15 cellular contexts compared by ENCODE assay signal in the genomic region with DNA sequence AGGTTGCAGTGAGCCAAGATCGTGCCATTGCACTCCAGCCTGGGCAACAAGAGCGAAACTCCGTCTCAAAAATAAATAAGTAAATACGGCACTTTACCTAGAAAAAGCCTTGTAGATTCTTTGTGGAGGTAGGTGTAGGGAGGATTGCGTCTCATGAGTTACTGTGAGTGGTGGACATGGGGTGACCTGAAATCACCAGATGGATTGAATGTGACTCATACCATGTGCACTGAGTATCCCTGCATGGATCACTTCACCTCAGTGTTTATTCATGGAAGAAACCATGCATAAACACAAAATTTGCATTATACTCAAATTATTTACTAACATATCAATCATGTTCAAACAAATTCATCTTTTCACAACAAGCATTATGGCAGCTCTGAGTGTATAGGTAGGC. TPM values are rescaled to one million over a fixed set of nuclear protein-coding genes. Genes with fewer than 3 reads are reported as not detected.
DNase-seq lines count a peak whose midpoint lies in the region; TF ChIP-seq lines count a peak whose summit lies in the region.
"Had no signal": no experiment of that assay in that cellular context is flagged by ENCODE, and none has a peak within 500 bp of the region (broad histone marks: within the 10 kb centered on the region; RNA-seq: fewer than 3 reads in every experiment).

No MANE protein-coding gene starts in this region.

- TF ChIP-seq CTCF in epithelial cell of proximal tubule (conservative IDR thresholded peaks at IDR 0.05; ENCODE audit: low read depth, low read length), result no peak

- H3K27ac ChIP-seq in substantia nigra (ENCODE audit: low read depth, low read length, poor library complexity, severe bottlenecking), result no peak overlapping the region
- H3K27ac ChIP-seq: 22Rv1 had no signal

- no peak overlapping the region for H3K4me3 ChIP-seq in epithelial cell of proximal tubule (ENCODE audit: low read depth, low read length)
- H3K4me3 ChIP-seq: K562 had no signal

- peak; percentile 0 for DNase-seq in DMS53 (lab: John Stamatoyannopoulos, UW)
- DNase-seq in DMS53 treated with DMSO at 0.1 percent for 48 hours (lab: John Stamatoyannopoulos, UW; ENCODE audit: unreplicated experiment), result no peak
- peak; percentile 66 for DNase-seq in epithelial cell of proximal tubule (ENCODE audit: low read depth)
- peak; percentile 60 for DNase-seq in kidney tubule cell (ENCODE audit: low spot score)
- no peak for DNase-seq in activated effector memory CD4-positive, alpha-beta T cell treated with anti-CD3 and anti-CD28 coated beads, Interleukin-2, amount 50 U/mL, for 16 hours
- no peak for DNase-seq in NCI-H1694 treated with DMSO at 0.1 percent for 48 hours (lab: John Stamatoyannopoulos, UW)
- no peak for DNase-seq in substantia nigra (lab: John Stamatoyannopoulos, UW)
- DNase-seq: C1 segment of cervical spinal cord; CD4-positive, alpha-beta T cell; DND-41; GDM1; GOT3; H9 had no signal

RNA-seq across cellular contexts. Expression of gene MRPS25, which starts 56.0 kb away (rescaled TPM):
- 27.0 and 39.5 TPM in 2 replicates for total RNA-seq in epithelial cell of proximal tubule

Comparison
In these comparisons a context has a peak if more than half of its experiments do, and no peak if none do; other contexts are left out.
1. DNase-seq: peak in DMS53 (single experiment), epithelial cell of proximal tubule (single experiment) and kidney tubule cell (single experiment); none in DMS53 treated with DMSO at 0.1 percent for 48 hours (single experiment), activated effector memory CD4-positive, alpha-beta T cell treated with anti-CD3 and anti-CD28 coated beads, Interleukin-2, amount 50 U/mL, for 16 hours (single experiment), NCI-H1694 treated with DMSO at 0.1 percent for 48 hours (single experiment) and substantia nigra (0 of 49).